ENCODE assay signal across 16 cellular contexts in the genomic region with DNA sequence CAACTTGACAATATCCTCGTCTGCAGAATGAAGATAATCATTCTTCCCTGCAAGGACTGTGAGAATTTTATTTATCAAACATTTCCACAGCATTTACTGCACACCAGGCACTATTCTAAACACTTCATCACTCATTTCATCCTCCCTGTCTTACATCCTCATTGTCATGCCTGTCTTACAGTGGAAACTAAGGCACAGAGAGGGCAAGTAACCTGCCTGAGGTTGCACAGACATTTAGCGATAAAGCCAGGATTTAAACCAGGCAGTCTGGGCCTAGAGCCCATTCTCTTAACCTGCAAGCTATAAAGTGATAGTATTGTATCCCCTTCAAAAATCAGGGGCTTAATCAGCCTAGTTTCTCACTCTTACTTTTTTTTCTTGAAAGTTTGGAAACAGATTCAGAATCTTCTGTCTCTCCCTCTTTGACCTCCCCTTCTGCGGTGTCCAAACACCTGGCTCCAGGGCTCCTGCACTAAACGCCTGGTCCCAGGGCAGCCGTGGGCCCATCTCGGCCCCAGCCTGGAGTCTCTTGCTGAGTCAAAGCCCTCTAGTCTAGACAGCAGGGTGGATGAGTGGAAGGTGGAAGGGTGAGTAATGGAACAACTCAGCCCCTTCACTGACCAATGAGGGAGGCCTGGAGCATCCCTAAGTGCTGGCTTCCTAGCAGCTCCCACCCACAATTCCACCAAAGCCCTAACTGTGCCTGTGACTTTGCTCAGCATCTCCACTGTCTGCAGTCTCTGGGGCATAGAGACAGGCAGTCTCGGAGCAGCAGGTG. TPM values are rescaled to one million over a fixed set of nuclear protein-coding genes. Genes with fewer than 3 reads are reported as not detected.
A peak's percentile ranks its signal among the peaks of the same experiment; 100 is the strongest.
DNase-seq lines count a peak whose midpoint lies in the region; TF ChIP-seq lines count a peak whose summit lies in the region.
"Had no signal": no experiment of that assay in that cellular context is flagged by ENCODE, and none has a peak within 500 bp of the region (broad histone marks: within the 10 kb centered on the region; RNA-seq: fewer than 3 reads in every experiment).

No MANE protein-coding gene starts in this region.

- H3K27me3 Mint-ChIP-seq in type B pancreatic cell, result no peaks in the 10 kb centered on the region

- H3K4me3 ChIP-seq in transverse colon, result no peak overlapping the region
- H3K4me3 ChIP-seq: cardiac muscle cell, heart left ventricle, SK-N-MC had no signal

- H3K4me1 Mint-ChIP-seq in type B pancreatic cell (ENCODE audit: unreplicated experiment), result no peaks in the 10 kb centered on the region
- H3K4me1 Mint-ChIP-seq: endodermal cell, natural killer cell had no signal

- no peak for TF ChIP-seq EP300 in transverse colon (IDR thresholded peaks at IDR 0.05; ENCODE audit: low read depth)

- H3K27me3 ChIP-seq in transverse colon, result no peaks in the 10 kb centered on the region
- H3K27me3 ChIP-seq: cardiac muscle cell, heart left ventricle had no signal

- DNase-seq in GM13977 (ENCODE audit: low spot score) (peak; percentile 8), RPMI7951 (ENCODE audit: low read depth) (peak; percentile 52), fibroblast of peridontal ligament (ENCODE audit: extremely low read depth) (peak; percentile 30), stromal cell of bone marrow (ENCODE audit: low read depth) (peak; percentile 61), type B pancreatic cell (ENCODE audit: extremely low spot score, unreplicated experiment) (no peak), transverse colon (no peak), cerebellum (ENCODE audit: low spot score) (no peak)
- DNase-seq: activated naive CD4-positive, alpha-beta T cell; Calu3; endodermal cell; heart left ventricle; natural killer cell; NK-92 treated with Interleukin-12 subunit alpha and Interleukin-12 subunit beta, amount 100 ng/mL, for 24 hours had no signal

- H3K4me1 ChIP-seq in transverse colon, result no peaks in the 10 kb centered on the region
- H3K4me1 ChIP-seq: heart left ventricle had no signal

- H3K4me3 Mint-ChIP-seq in type B pancreatic cell, result no peak overlapping the region
- H3K4me3 Mint-ChIP-seq: endodermal cell, natural killer cell had no signal

- intact Hi-C loops in transverse colon (cut with DNase I; ENCODE audit: low total_unique reads), result no loop called here

- no peaks in the 10 kb centered on the region for H3K9me3 ChIP-seq in transverse colon
- H3K9me3 ChIP-seq: heart left ventricle had no signal

- TF ChIP-seq CTCF in GM13977 (IDR thresholded peaks at IDR 0.05; ENCODE audit: extremely low read depth, insufficient read depth, missing control alignments), result no peak
- no peak for TF ChIP-seq CTCF in type B pancreatic cell (conservative IDR thresholded peaks at IDR 0.05)
- TF ChIP-seq CTCF in transverse colon (IDR thresholded peaks at IDR 0.05), result no peak

- in situ Hi-C loops in GM13977 (cut with MboI; ENCODE audit: low pct_unique_long_range_greater_than_20kb, low sequenced_read_pairs, unreplicated experiment) (no loop called here), transverse colon (cut with MboI; ENCODE audit: low pct_ligation_motif_present in 1 of 4, low pct_unique_long_range_greater_than_20kb in 1 of 4, low sequenced_read_pairs in 3 of 4) (no loop called here)

- TF ChIP-seq POLR2A in transverse colon (IDR thresholded peaks at IDR 0.05), result no peak

- WGBS in transverse colon (ENCODE audit: low coverage in 1 of 2), 2 donors, result 83 to 100% methylated on average over 1 to 7 of the region's 7 CpGs

- no peak overlapping the region for H3K27ac ChIP-seq in transverse colon
- H3K27ac ChIP-seq: cardiac muscle cell, heart left ventricle, HL-60, SK-N-MC had no signal

- no peaks in the 10 kb centered on the region for H3K9me3 Mint-ChIP-seq in type B pancreatic cell
- H3K9me3 Mint-ChIP-seq: endodermal cell, natural killer cell had no signal

- no peak overlapping the region for H3K27ac Mint-ChIP-seq in type B pancreatic cell
- H3K27ac Mint-ChIP-seq: endodermal cell, natural killer cell had no signal

- H3K36me3 Mint-ChIP-seq in type B pancreatic cell, result no peaks in the 10 kb centered on the region
- H3K36me3 Mint-ChIP-seq: natural killer cell had no signal

- H3K36me3 ChIP-seq in transverse colon, result no peaks in the 10 kb centered on the region
- H3K36me3 ChIP-seq: cardiac muscle cell, heart left ventricle had no signal

RNA-seq across cellular contexts. Expression of a gene that starts 12.5 kb away (rescaled TPM):
- total RNA-seq in RPMI7951 (2014; rRNA removed; shearing (Covaris generic)), result under 0.01 TPM in 1 of 2 replicates, not detected in the other
- total RNA-seq in type B pancreatic cell (ENCODE audit: low replicate concordance) (0.46 and 1.2 TPM in 2 replicates), transverse colon (under 1 TPM in 1 of 4 donors, not detected in 3; 0.27 TPM), cerebellum (0.45 TPM)
- total RNA-seq: Calu3, natural killer cell had no signal

RNA-seq across cellular contexts. Expression of a gene that starts 28.2 kb away (rescaled TPM):
- total RNA-seq in RPMI7951 (2014; rRNA removed; shearing (Covaris generic)), result 199 and 204 TPM in 2 replicates
- total RNA-seq in type B pancreatic cell (ENCODE audit: low replicate concordance) (202 and 204 TPM in 2 replicates), transverse colon (100 to 1,000 TPM in 1 of 4 donors, 10 to 100 TPM in 3; 66.6 to 101 (median 87.5) TPM), cerebellum (64.9 TPM)

RNA-seq across cellular contexts. Expression of a gene that starts 28.7 kb away (rescaled TPM):
- total RNA-seq in RPMI7951 (2014; rRNA removed; shearing (Covaris generic)), result 18.4 TPM in 2 replicates
- total RNA-seq in type B pancreatic cell (ENCODE audit: low replicate concordance) (24.0 and 25.0 TPM in 2 replicates), transverse colon (10 to 100 TPM in 3 of 4 donors, 1 to 10 TPM in 1; 8.0 to 21.6 (median 18.0) TPM), cerebellum (20.6 TPM)

Comparison
In these comparisons a context has a peak if more than half of its experiments do, and no peak if none do; other contexts are left out.
1. DNase-seq: peak in GM13977 (single experiment), RPMI7951 (single experiment), fibroblast of peridontal ligament (single experiment) and stromal cell of bone marrow (single experiment); none in type B pancreatic cell (single experiment), transverse colon (single experiment) and cerebellum (single experiment).